In the genomic region with DNA sequence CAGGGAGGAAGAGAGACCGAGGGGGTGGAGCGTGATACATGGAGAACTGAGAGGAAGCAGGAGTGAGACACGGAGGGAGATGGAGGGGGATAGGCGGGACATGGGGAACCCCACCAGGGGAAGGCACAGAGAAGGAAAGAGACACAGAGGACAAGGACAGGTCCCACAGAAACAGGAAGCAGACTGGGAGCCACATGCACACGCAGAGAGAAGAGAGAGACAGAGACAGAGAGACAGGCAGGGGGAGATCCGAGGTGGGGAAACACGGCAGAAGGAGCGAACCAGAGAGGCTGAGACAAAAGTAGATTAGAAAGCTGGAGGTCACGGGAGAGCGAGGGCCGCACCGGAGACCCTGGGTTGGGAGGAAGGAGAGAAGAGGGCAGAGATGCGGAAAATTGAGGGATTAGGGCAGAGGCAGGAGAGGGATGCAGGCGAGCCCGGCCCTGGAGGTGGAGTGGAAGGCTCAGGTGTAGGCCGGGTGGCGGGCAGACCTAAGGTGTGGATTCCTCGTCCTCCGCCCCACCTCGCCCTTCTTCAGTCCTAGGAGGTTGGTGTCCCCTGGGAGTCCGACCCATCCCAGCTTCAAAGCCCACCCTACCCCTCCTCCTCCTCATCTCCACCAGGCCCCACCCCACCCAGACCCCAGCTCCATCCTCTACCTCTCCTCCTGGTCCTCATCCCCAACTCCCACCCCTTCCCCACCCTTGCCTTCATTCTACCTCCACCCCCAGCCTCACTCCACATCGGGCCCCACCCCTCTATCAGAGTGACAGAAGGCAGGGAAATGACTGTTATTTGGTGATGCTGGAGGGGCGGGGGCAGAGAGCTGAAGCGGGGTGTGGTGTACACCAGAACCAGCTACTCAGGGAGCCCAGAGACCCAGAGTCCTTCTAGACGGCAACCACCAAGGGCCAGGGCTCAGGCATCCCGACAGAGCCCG, we compare ENCODE assay signal across 26 cellular contexts. TPM values are rescaled to one million over a fixed set of nuclear protein-coding genes. Genes with fewer than 3 reads are reported as not detected.
A peak's percentile ranks its signal among the peaks of the same experiment; 100 is the strongest.
DNase-seq lines count a peak whose midpoint lies in the region; ATAC-seq and TF ChIP-seq lines count a peak whose summit lies in the region.
"Had no signal": no experiment of that assay in that cellular context is flagged by ENCODE, and none has a peak within 500 bp of the region (broad histone marks: within the 10 kb centered on the region; RNA-seq: fewer than 3 reads in every experiment).

No MANE protein-coding gene starts in this region.

- CTCF ChIA-PET in CD8-positive, alpha-beta T cell (lab: Charles Lee): interaction anchor here (1.2 to 1.3 kb wide), 2 partner anchors 26 to 48 kb away, joined by 3 to 6 read pairs; no protein-coding TSS in a partner anchor
- CTCF ChIA-PET in WTC11 (lab: Charles Lee): interaction anchor here (0.7 to 2.1 kb wide), 9 partner anchors 9 to 219 kb away, joined by 3 to 14 read pairs (median 3); partner anchors contain the start of gene RABAC1

- H3K9me3 ChIP-seq in BLaER1: no peaks in the 10 kb centered on the region
- no peaks in the 10 kb centered on the region for H3K9me3 ChIP-seq in CD8-positive, alpha-beta T cell (ENCODE audit: low read length)
- H3K9me3 ChIP-seq in endodermal cell (ENCODE audit: control insufficient read depth, low read length): no peaks in the 10 kb centered on the region
- no peaks in the 10 kb centered on the region for H3K9me3 ChIP-seq in Peyer's patch
- H3K9me3 ChIP-seq: ascending aorta, mucosa of descending colon, thyroid gland had no signal

- no peak for TF ChIP-seq POLR2A in Peyer's patch (IDR thresholded peaks at IDR 0.05)

- 17 to 28% methylated on average over 13 to 26 of the region's 27 CpGs for WGBS in endodermal cell (ENCODE audit: insufficient coverage in 1 of 2, insufficient read length in 1 of 2), 2 experiments

- H3K36me3 ChIP-seq in BLaER1: no peaks in the 10 kb centered on the region
- no peaks in the 10 kb centered on the region for H3K36me3 ChIP-seq in CD8-positive, alpha-beta T cell (ENCODE audit: insufficient read depth, low read length)
- H3K36me3 ChIP-seq in endodermal cell (ENCODE audit: control insufficient read depth, insufficient read depth, low read length): no peaks in the 10 kb centered on the region
- H3K36me3 ChIP-seq in Peyer's patch: no peaks in the 10 kb centered on the region
- H3K36me3 ChIP-seq: ascending aorta, thyroid gland had no signal

- TF ChIP-seq CTCF in CD8-positive, alpha-beta T cell (IDR thresholded peaks at IDR 0.05): no peak
- TF ChIP-seq CTCF in WTC11 (IDR thresholded peaks at IDR 0.05) (no peak), endodermal cell (conservative IDR thresholded peaks at IDR 0.05) (no peak), Peyer's patch (IDR thresholded peaks at IDR 0.05) (no peak)

- H3K36me3 Mint-ChIP-seq in CD8-positive, alpha-beta T cell: no peaks in the 10 kb centered on the region
- no peaks in the 10 kb centered on the region for H3K36me3 Mint-ChIP-seq in WTC11
- H3K36me3 Mint-ChIP-seq in endodermal cell (ENCODE audit: low read depth): no peaks in the 10 kb centered on the region
- H3K36me3 Mint-ChIP-seq: activated naive CD4-positive, alpha-beta T cell treated with anti-CD3 and anti-CD28 coated beads, Interleukin-2, amount 10 ng/mL, durations not matched to agents 7 days and 5 days had no signal

- H3K4me1 Mint-ChIP-seq in CD8-positive, alpha-beta T cell (ENCODE audit: low read depth): peaks cover 15% of the 10 kb centered on the region
- H3K4me1 Mint-ChIP-seq in WTC11 (peaks cover 10% of the 10 kb centered on the region), endodermal cell (peaks cover 11% of the 10 kb centered on the region)

- POLR2A ChIA-PET in CD8-positive, alpha-beta T cell (lab: Charles Lee): no interaction called here
- POLR2A ChIA-PET in WTC11 (lab: Charles Lee): interaction anchor here (1.0 to 1.5 kb wide), 2 partner anchors 16 to 48 kb away, joined by 3 to 5 read pairs; no protein-coding TSS in a partner anchor

- H3K9me3 Mint-ChIP-seq in CD8-positive, alpha-beta T cell: no peaks in the 10 kb centered on the region
- H3K9me3 Mint-ChIP-seq in WTC11: no peaks in the 10 kb centered on the region
- no peaks in the 10 kb centered on the region for H3K9me3 Mint-ChIP-seq in endodermal cell
- H3K9me3 Mint-ChIP-seq: activated naive CD4-positive, alpha-beta T cell treated with anti-CD3 and anti-CD28 coated beads, Interleukin-2, amount 10 ng/mL, durations not matched to agents 7 days and 5 days; activated T-cell treated with anti-CD3 and anti-CD28 coated beads, Interleukin-2, amount 50 U/mL, for 24 hours had no signal

- intact Hi-C loops in CD8-positive, alpha-beta T cell (cut with DNase I, micrococcal nuclease): no loop called here

- ATAC-seq in CD8-positive, alpha-beta T cell: peak; percentile 43
- ATAC-seq in WTC11 (peak; percentile 16), HG03196 (IDR thresholded peaks at IDR 0.05; ENCODE audit: unreplicated experiment) (no peak)
- ATAC-seq: mucosa of descending colon had no signal

- peaks cover 73% of the 10 kb centered on the region for H3K27me3 ChIP-seq in BLaER1
- no peaks in the 10 kb centered on the region for H3K27me3 ChIP-seq in CD8-positive, alpha-beta T cell (ENCODE audit: insufficient read depth, low read length)
- H3K27me3 ChIP-seq in endodermal cell (ENCODE audit: control insufficient read depth, insufficient read depth, low read length, poor library complexity, severe bottlenecking): peaks cover 98% of the 10 kb centered on the region
- peaks cover 0 to 28% of the 10 kb centered on the region in 2 donors for H3K27me3 ChIP-seq in Peyer's patch

- no peak overlapping the region; the same call in 1 of the 2 replicates for H3K27ac ChIP-seq in BLaER1
- H3K27ac ChIP-seq in CD8-positive, alpha-beta T cell (ENCODE audit: low read depth, low read length): no peak overlapping the region
- no peak overlapping the region for H3K27ac ChIP-seq in endodermal cell (ENCODE audit: low read depth, low read length)
- no peak overlapping the region for H3K27ac ChIP-seq in Peyer's patch
- H3K27ac ChIP-seq: ascending aorta, foreskin keratinocyte, HL-60, RWPE1, thyroid gland had no signal

- DNase-seq in CD8-positive, alpha-beta T cell: no peak
- DNase-seq in WTC11 (ENCODE audit: low spot score): no peak
- DNase-seq in endodermal cell: peak; percentile 47
- DNase-seq in Peyer's patch: no peak
- no peak for DNase-seq in COLO668 (lab: John Stamatoyannopoulos, UW; ENCODE audit: unreplicated experiment)
- DNase-seq in SIG-M5 (lab: John Stamatoyannopoulos, UW): no peak
- DNase-seq: activated naive CD4-positive, alpha-beta T cell treated with anti-CD3 and anti-CD28 coated beads, Interleukin-2, amount 10 ng/mL, durations not matched to agents 7 days and 5 days; activated T-cell treated with anti-CD3 and anti-CD28 coated beads, Interleukin-2, amount 50 U/mL, for 24 hours; cerebellar nuclear complex; COR-L47; EL; foreskin keratinocyte; hypothalamus; mucosa of descending colon; NCI-H1436 treated with DMSO at 0.1 percent for 48 hours; NCI-H2171; NCI-H524 treated with DMSO at 0.1 percent for 48 hours; stimulated activated naive CD4-positive, alpha-beta T cell; thyroid gland had no signal

- peaks cover 22% of the 10 kb centered on the region for H3K4me1 ChIP-seq in BLaER1
- peaks cover 33% of the 10 kb centered on the region for H3K4me1 ChIP-seq in CD8-positive, alpha-beta T cell (ENCODE audit: insufficient read depth, low read length)
- H3K4me1 ChIP-seq in endodermal cell (ENCODE audit: control insufficient read depth, insufficient read depth, low read length): no peaks in the 10 kb centered on the region
- no peaks in the 10 kb centered on the region for H3K4me1 ChIP-seq in Peyer's patch
- H3K4me1 ChIP-seq: ascending aorta, foreskin keratinocyte, thyroid gland had no signal

- peaks cover 9% of the 10 kb centered on the region for H3K27me3 Mint-ChIP-seq in CD8-positive, alpha-beta T cell (ENCODE audit: low read depth)
- H3K27me3 Mint-ChIP-seq in WTC11 (ENCODE audit: low read depth) (no peaks in the 10 kb centered on the region), endodermal cell (ENCODE audit: insufficient read depth) (peaks cover 15% of the 10 kb centered on the region)

- H3K4me2 ChIP-seq in BLaER1: peak overlapping the region; percentile 90
- H3K4me2 ChIP-seq: smooth muscle cell had no signal

- no peaks in the 10 kb centered on the region for H4K20me1 ChIP-seq in BLaER1

- H3K9ac ChIP-seq in BLaER1 (0 out of 2 replicates have a peak overlapping the region, but pooled peaks have one; percentile 29), endodermal cell (ENCODE audit: extremely low read depth, low read length, poor library complexity, severe bottlenecking) (no peak overlapping the region)

- peak overlapping the region; percentile 30 for H3K4me3 Mint-ChIP-seq in CD8-positive, alpha-beta T cell
- H3K4me3 Mint-ChIP-seq in WTC11 (peak overlapping the region; percentile 61), endodermal cell (no peak overlapping the region)
- H3K4me3 Mint-ChIP-seq: activated naive CD4-positive, alpha-beta T cell treated with anti-CD3 and anti-CD28 coated beads, Interleukin-2, amount 10 ng/mL, durations not matched to agents 7 days and 5 days; activated T-cell treated with anti-CD3 and anti-CD28 coated beads, Interleukin-2, amount 50 U/mL, for 24 hours had no signal

- H3K27ac Mint-ChIP-seq in CD8-positive, alpha-beta T cell: no peak overlapping the region
- H3K27ac Mint-ChIP-seq in WTC11 (no peak overlapping the region), endodermal cell (no peak overlapping the region)
- H3K27ac Mint-ChIP-seq: activated naive CD4-positive, alpha-beta T cell treated with anti-CD3 and anti-CD28 coated beads, Interleukin-2, amount 10 ng/mL, durations not matched to agents 7 days and 5 days; activated T-cell treated with anti-CD3 and anti-CD28 coated beads, Interleukin-2, amount 50 U/mL, for 24 hours had no signal

- H3K4me3 ChIP-seq in BLaER1 (peak overlapping the region; percentile 39; the same call in 1 of the 2 replicates), endodermal cell (ENCODE audit: low read length) (no peak overlapping the region), Peyer's patch (no peak overlapping the region)
- H3K4me3 ChIP-seq in CD8-positive, alpha-beta T cell (ENCODE audit: low read depth, low read length): no peak overlapping the region
- H3K4me3 ChIP-seq: ascending aorta, mucosa of descending colon, smooth muscle cell, thyroid gland had no signal

RNA-seq across cellular contexts. Expression of gene ERFL, which starts 6.7 kb away (rescaled TPM):
- 1 to 10 TPM; 5.4 to 6.8 TPM for total RNA-seq in CD8-positive, alpha-beta T cell
- total RNA-seq in WTC11 (2021) (0.30 to 0.66 TPM (median 0.31 TPM) in 3 replicates), endodermal cell (under 1 TPM; 0.13 to 0.53 TPM), Peyer's patch (1 to 10 TPM in 2 of 4 donors, under 1 TPM in 1, not detected in 1; 0.94 to 1.7 (median 1.7) TPM)
- polyA plus RNA-seq in endodermal cell (2013, experiment 1 of 2): 0.25 TPM
- polyA plus RNA-seq in endodermal cell (2013, experiment 2 of 2): 0.29 TPM
- total RNA-seq: ascending aorta, foreskin keratinocyte, MCF 10A had no signal

RNA-seq across cellular contexts. Expression of gene RABAC1, which starts 37.6 kb away (rescaled TPM):
- 100 to 1,000 TPM in 1 of 2 experiments, 10 to 100 TPM in 1; 99.5 to 114 TPM for total RNA-seq in CD8-positive, alpha-beta T cell
- total RNA-seq in WTC11 (2021): 159 to 184 TPM (median 159 TPM) in 3 replicates
- 100 to 1,000 TPM; 114 to 122 TPM for total RNA-seq in endodermal cell
- 91.4 TPM for polyA plus RNA-seq in endodermal cell (2013, experiment 1 of 2)
- polyA plus RNA-seq in endodermal cell (2013, experiment 2 of 2): 79.9 TPM
- total RNA-seq in Peyer's patch: 100 to 1,000 TPM in 3 of 4 donors, 10 to 100 TPM in 1; 81.7 to 146 (median 124) TPM

RNA-seq across cellular contexts. Expression of gene ARHGEF1, which starts 38.6 kb away (rescaled TPM):
- 1,000 to 10,000 TPM; 1,125 to 1,160 TPM for total RNA-seq in CD8-positive, alpha-beta T cell
- total RNA-seq in WTC11 (2021) (77.2 to 102 TPM (median 82.9 TPM) in 3 replicates), endodermal cell (100 to 1,000 TPM in 1 of 2 donors, 10 to 100 TPM in 1; 89.9 to 116 TPM), Peyer's patch (100 to 1,000 TPM in 3 of 4 donors, 10 to 100 TPM in 1; 90.0 to 368 (median 148) TPM)
- 48.7 TPM for polyA plus RNA-seq in endodermal cell (2013, experiment 1 of 2)
- polyA plus RNA-seq in endodermal cell (2013, experiment 2 of 2): 35.1 TPM

RNA-seq across cellular contexts. Expression of gene CD79A, which starts 44.5 kb away (rescaled TPM):
- 10 to 100 TPM; 19.5 to 19.6 TPM for total RNA-seq in CD8-positive, alpha-beta T cell
- total RNA-seq in WTC11 (2021) (0.42 to 1.2 TPM (median 0.71 TPM) in 3 replicates), endodermal cell (not detected), Peyer's patch (10 to 100 TPM in 1 of 4 donors, 1 to 10 TPM in 3; 2.8 to 65.2 (median 4.2) TPM)
- 0.43 TPM for polyA plus RNA-seq in endodermal cell (2013, experiment 1 of 2)
- 0.58 TPM for polyA plus RNA-seq in endodermal cell (2013, experiment 2 of 2)
- total RNA-seq: ascending aorta, MCF 10A, smooth muscle cell had no signal
